8 cellular contexts compared by ENCODE assay signal in genomic region chr11:75429641-75429901, GRCh38. TPM values are rescaled to one million over a fixed set of nuclear protein-coding genes. Genes with fewer than 3 reads are reported as not detected.
DNase-seq lines count a peak whose midpoint lies in the region; ATAC-seq and TF ChIP-seq lines count a peak whose summit lies in the region.
"Had no signal": no experiment of that assay in that cellular context is flagged by ENCODE, and none has a peak within 500 bp of the region (broad histone marks: within the 10 kb centered on the region; RNA-seq: fewer than 3 reads in every experiment).

No MANE protein-coding gene starts in this region.

- H3K27me3 ChIP-seq in spleen (replicated peaks in 1 of 7) = peaks cover 0 to 57% (median 35%) of the 10 kb centered on the region in 7 donors

- no peak for TF ChIP-seq CTCF in spleen (IDR thresholded peaks at IDR 0.05 in 8 of 11, conservative IDR thresholded peaks at IDR 0.05 in 3 of 11)

- H3K9me3 ChIP-seq in spleen = peaks cover 0 to 9% (median 0%) of the 10 kb centered on the region in 8 donors

- intact Hi-C loops in spleen (cut with DNase I; ENCODE audit: low total_unique reads) = no loop called here

- peaks cover 4% of the 10 kb centered on the region for H3K9me3 Mint-ChIP-seq in activated CD8-positive, alpha-beta T cell treated with anti-CD3 and anti-CD28 coated beads, Interleukin-2, amount 10 ng/mL, durations not matched to agents 7 days and 5 days (ENCODE audit: insufficient read depth)
- peaks cover 0 to 2% (median 0%) of the 10 kb centered on the region in 6 donors for H3K9me3 Mint-ChIP-seq in immature natural killer cell

- peak overlapping the region in 6 of 8 donors; percentile 15 to 75 (median 46) for H3K4me3 ChIP-seq in spleen

- peaks cover 5 to 56% (median 26%) of the 10 kb centered on the region in 6 donors for H3K4me1 ChIP-seq in spleen

- peaks cover 16% of the 10 kb centered on the region for H3K4me1 Mint-ChIP-seq in activated CD8-positive, alpha-beta T cell treated with anti-CD3 and anti-CD28 coated beads, Interleukin-2, amount 10 ng/mL, durations not matched to agents 7 days and 5 days (ENCODE audit: low read depth)
- peaks cover 22 to 30% of the 10 kb centered on the region in 2 donors for H3K4me1 Mint-ChIP-seq in immature natural killer cell

- peak overlapping the region; percentile 50 for H3K27ac Mint-ChIP-seq in activated CD8-positive, alpha-beta T cell treated with anti-CD3 and anti-CD28 coated beads, Interleukin-2, amount 10 ng/mL, durations not matched to agents 7 days and 5 days
- H3K27ac Mint-ChIP-seq in immature natural killer cell = peak overlapping the region; percentile 28 to 76 (median 62)

- peaks cover 45% of the 10 kb centered on the region for H3K27me3 Mint-ChIP-seq in activated CD8-positive, alpha-beta T cell treated with anti-CD3 and anti-CD28 coated beads, Interleukin-2, amount 10 ng/mL, durations not matched to agents 7 days and 5 days (ENCODE audit: low read depth)
- peaks cover 14 to 23% (median 22%) of the 10 kb centered on the region in 3 donors for H3K27me3 Mint-ChIP-seq in immature natural killer cell (ENCODE audit: low read depth in 3 of 3)

- H3K36me3 ChIP-seq in spleen = peaks cover 0 to 6% (median 0%) of the 10 kb centered on the region in 6 donors

- H3K27ac ChIP-seq in spleen = peak overlapping the region in 5 of 8 donors; percentile 52 to 74 (median 70)

- H3K4me3 Mint-ChIP-seq in activated CD8-positive, alpha-beta T cell treated with anti-CD3 and anti-CD28 coated beads, Interleukin-2, amount 10 ng/mL, durations not matched to agents 7 days and 5 days = peak overlapping the region; percentile 61
- peak overlapping the region; percentile 76 to 83 (median 79) for H3K4me3 Mint-ChIP-seq in immature natural killer cell

- TF ChIP-seq POLR2A in spleen (IDR thresholded peaks at IDR 0.05) = no peak

- 26 to 39% (median 34%) methylated on average over 5 to 25 of the region's 25 CpGs for WGBS in spleen, 5 donors

- H3K36me3 Mint-ChIP-seq in activated CD8-positive, alpha-beta T cell treated with anti-CD3 and anti-CD28 coated beads, Interleukin-2, amount 10 ng/mL, durations not matched to agents 7 days and 5 days (ENCODE audit: low read depth) = peaks cover 6% of the 10 kb centered on the region
- H3K36me3 Mint-ChIP-seq in immature natural killer cell = no peaks in the 10 kb centered on the region

- ATAC-seq in activated CD8-positive, alpha-beta T cell treated with anti-CD3 and anti-CD28 coated beads, Interleukin-2, amount 10 ng/mL, durations not matched to agents 7 days and 5 days = no peak
- ATAC-seq in GM18909 (IDR thresholded peaks at IDR 0.05; ENCODE audit: poor library complexity, unreplicated experiment) = no peak

- POLR2A ChIA-PET in activated CD8-positive, alpha-beta T cell treated with anti-CD3 and anti-CD28 coated beads, Interleukin-2, amount 10 ng/mL, durations not matched to agents 7 days and 5 days (lab: Charles Lee) = interaction anchor here (1.0 kb wide), 1 partner anchor 47 kb away, joined by 3 read pairs; no protein-coding TSS in a partner anchor

- CTCF ChIA-PET in activated CD8-positive, alpha-beta T cell treated with anti-CD3 and anti-CD28 coated beads, Interleukin-2, amount 10 ng/mL, durations not matched to agents 7 days and 5 days (lab: Charles Lee) = interaction anchor here (0.9 to 1.4 kb wide), 5 partner anchors 13 to 150 kb away, joined by 4 to 5 read pairs (median 4); no protein-coding TSS in a partner anchor

- peak; percentile 41 for DNase-seq in HS-27A (ENCODE audit: low read depth)
- no peak for DNase-seq in activated CD8-positive, alpha-beta T cell treated with anti-CD3 and anti-CD28 coated beads, Interleukin-2, amount 10 ng/mL, durations not matched to agents 7 days and 5 days
- no peak for DNase-seq in immature natural killer cell
- DNase-seq in spleen = no peak
- no peak for DNase-seq in UCSD-AML1 (lab: John Stamatoyannopoulos, UW; ENCODE audit: unreplicated experiment)
- DNase-seq in NCI-H345 treated with DMSO at 0.1 percent for 48 hours (lab: John Stamatoyannopoulos, UW; ENCODE audit: unreplicated experiment) = no peak
- DNase-seq: Karpas-422 had no signal

RNA-seq across cellular contexts. Expression of gene KLHL35, which starts 3.4 kb away (rescaled TPM):
- under 1 TPM; 0.26 to 0.31 TPM for total RNA-seq in activated CD8-positive, alpha-beta T cell treated with anti-CD3 and anti-CD28 coated beads, Interleukin-2, amount 10 ng/mL, durations not matched to agents 7 days and 5 days
- 1 to 10 TPM in 1 of 3 donors, under 1 TPM in 1, not detected in 1; 0.41 to 1.6 TPM for polyA plus RNA-seq in immature natural killer cell
- 1 to 10 TPM in 6 of 7 donors, under 1 TPM in 1; 0.19 to 3.5 (median 1.8) TPM for total RNA-seq in spleen
- 1 to 10 TPM; 2.0 to 3.8 (median 2.8) TPM for polyA plus RNA-seq in spleen

RNA-seq across cellular contexts. Expression of gene RPS3, which starts 30.3 kb away (rescaled TPM):
- total RNA-seq in activated CD8-positive, alpha-beta T cell treated with anti-CD3 and anti-CD28 coated beads, Interleukin-2, amount 10 ng/mL, durations not matched to agents 7 days and 5 days = 1,000 to 10,000 TPM; 2,820 to 2,871 TPM
- polyA plus RNA-seq in immature natural killer cell = 1,000 to 10,000 TPM; 2,605 to 4,768 (median 2,974) TPM
- total RNA-seq in spleen = 1,000 to 10,000 TPM; 1,482 to 2,624 (median 2,197) TPM
- polyA plus RNA-seq in spleen = 1,000 to 10,000 TPM; 4,940 to 5,449 (median 5,352) TPM
